Comparison of ENCODE assay signal across 2 cellular contexts in genomic region chr17:81804559-81805399, GRCh38.
TF ChIP-seq lines count a peak whose summit lies in the region.

No MANE protein-coding gene starts in this region.

TF ChIP-seq in H1, 55 proteins besides CTCF, POLR2A, EP300 and RAD21:
- TF ChIP-seq EZH2 (IDR thresholded peaks at IDR 0.05; ENCODE audit: low read depth, low read length, severe bottlenecking) (peak; percentile 88), KDM4A (IDR thresholded peaks at IDR 0.05; ENCODE audit: low read depth, low read length, severe bottlenecking) (peak; percentile 44), CTBP2 (IDR thresholded peaks at IDR 0.05; ENCODE audit: borderline replicate concordance, insufficient read depth, insufficient read length, low read length) (peak; percentile 64), POLR2AphosphoS5 (IDR thresholded peaks at IDR 0.05; ENCODE audit: low read depth, low read length) (no peak), CBX5 (IDR thresholded peaks at IDR 0.05; ENCODE audit: low read depth, low read length) (no peak), SIRT6 (IDR thresholded peaks at IDR 0.05; ENCODE audit: low read length) (no peak), NANOG (IDR thresholded peaks at IDR 0.05; ENCODE audit: insufficient read depth, low read depth, low read length, poor library complexity, severe bottlenecking) (no peak), ASH2L (IDR thresholded peaks at IDR 0.05; ENCODE audit: low read length) (peak; percentile 22), SUZ12 (IDR thresholded peaks at IDR 0.05; ENCODE audit: low read length) (peak; percentile 79)
- TF ChIP-seq, protein P1, sequence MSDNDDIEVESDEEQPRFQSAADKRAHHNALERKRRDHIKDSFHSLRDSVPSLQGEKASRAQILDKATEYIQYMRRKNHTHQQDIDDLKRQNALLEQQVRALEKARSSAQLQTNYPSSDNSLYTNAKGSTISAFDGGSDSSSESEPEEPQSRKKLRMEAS (IDR thresholded peaks at IDR 0.05) = 0 out of 2 replicates have a peak, but pooled peaks have one; percentile 13
- TF ChIP-seq, protein P2, sequence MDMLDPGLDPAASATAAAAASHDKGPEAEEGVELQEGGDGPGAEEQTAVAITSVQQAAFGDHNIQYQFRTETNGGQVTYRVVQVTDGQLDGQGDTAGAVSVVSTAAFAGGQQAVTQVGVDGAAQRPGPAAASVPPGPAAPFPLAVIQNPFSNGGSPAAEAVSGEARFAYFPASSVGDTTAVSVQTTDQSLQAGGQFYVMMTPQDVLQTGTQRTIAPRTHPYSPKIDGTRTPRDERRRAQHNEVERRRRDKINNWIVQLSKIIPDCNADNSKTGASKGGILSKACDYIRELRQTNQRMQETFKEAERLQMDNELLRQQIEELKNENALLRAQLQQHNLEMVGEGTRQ (IDR thresholded peaks at IDR 0.05; ENCODE audit: low read length) = 0 out of 2 replicates have a peak, but pooled peaks have one; percentile 15

TF ChIP-seq in HEK293T, 16 proteins besides CTCF, POLR2A, EP300 and RAD21:
- TF ChIP-seq ZNF384 (IDR thresholded peaks at IDR 0.05) = no peak
